In genomic region chr1:94803517-94804441, GRCh38 we compare ENCODE assay signal across 10 cellular contexts. TPM values are rescaled to one million over a fixed set of nuclear protein-coding genes. Genes with fewer than 3 reads are reported as not detected.
A peak's percentile ranks its signal among the peaks of the same experiment; 100 is the strongest.
DNase-seq lines count a peak whose midpoint lies in the region; ATAC-seq and TF ChIP-seq lines count a peak whose summit lies in the region.
"Had no signal": no experiment of that assay in that cellular context is flagged by ENCODE, and none has a peak within 500 bp of the region (broad histone marks: within the 10 kb centered on the region; RNA-seq: fewer than 3 reads in every experiment).

No MANE protein-coding gene starts in this region.

- peak overlapping the region; percentile 15 for H3K27ac ChIP-seq in A673 (ENCODE audit: low read depth, low read length, poor library complexity, severe bottlenecking)
- H3K27ac ChIP-seq in brain microvascular endothelial cell: no peak overlapping the region

- peaks cover 66% of the 10 kb centered on the region for H3K4me1 Mint-ChIP-seq in nephron
- H3K4me1 Mint-ChIP-seq in effector memory CD8-positive, alpha-beta T cell (ENCODE audit: low read depth in 2 of 2): peaks cover 6 to 15% of the 10 kb centered on the region in 2 donors

- H3K4me3 Mint-ChIP-seq in nephron: peak overlapping the region in 2 of 3 experiments; percentile 6 to 14
- H3K4me3 Mint-ChIP-seq in effector memory CD8-positive, alpha-beta T cell: no peak overlapping the region

- peak overlapping the region; percentile 84 to 92 (median 90) for H3K27ac Mint-ChIP-seq in nephron
- H3K27ac Mint-ChIP-seq in effector memory CD8-positive, alpha-beta T cell: no peak overlapping the region

- H3K9me3 ChIP-seq in A673 (ENCODE audit: low read depth, low read length, poor library complexity, severe bottlenecking): no peaks in the 10 kb centered on the region
- H3K9me3 ChIP-seq: tibial artery had no signal

- in situ Hi-C loops in brain microvascular endothelial cell (cut with HindIII; ENCODE audit: low pct_ligation_motif_present, low sequenced_read_pairs): no loop called here

- H3K4me3 ChIP-seq in A673 (ENCODE audit: low read depth, low read length, poor library complexity, severe bottlenecking) (no peak overlapping the region), fibroblast of pulmonary artery (replicated peaks; ENCODE audit: low read depth, low read length) (no peak overlapping the region), brain microvascular endothelial cell (ENCODE audit: low read depth, low read length) (no peak overlapping the region)
- H3K4me3 ChIP-seq: tibial artery had no signal

- H3K27me3 ChIP-seq in A673 (replicated peaks; ENCODE audit: insufficient read depth, low read depth, low read length, poor library complexity) (no peaks in the 10 kb centered on the region), brain microvascular endothelial cell (replicated peaks) (no peaks in the 10 kb centered on the region)
- H3K27me3 ChIP-seq: tibial artery had no signal

- BruUV-seq in A673 (replicated peaks; lab: Mats Ljungman, UMichigan): no TSS peak

- POLR2A ChIA-PET in A673 (lab: Charles Lee; ENCODE audit: low non-redundant PET): no interaction called here

- H3K36me3 ChIP-seq in A673 (ENCODE audit: insufficient read depth, low read length, poor library complexity, severe bottlenecking) (no peaks in the 10 kb centered on the region), brain microvascular endothelial cell (replicated peaks) (no peaks in the 10 kb centered on the region)
- H3K36me3 ChIP-seq: tibial artery had no signal

- DNase-seq in A673 (ENCODE audit: low spot score) (peak; percentile 34), NCI-H82 treated with DMSO at 0.1 percent for 48 hours (lab: John Stamatoyannopoulos, UW; ENCODE audit: unreplicated experiment) (peak; percentile 88), fibroblast of pulmonary artery (ENCODE audit: low read depth) (peak; percentile 39), brain microvascular endothelial cell (no peak)
- DNase-seq in effector memory CD8-positive, alpha-beta T cell: no peak
- DNase-seq: stimulated activated CD4-positive, alpha-beta T cell treated with anti-CD3 and anti-CD28 coated beads, Interleukin-15, amount 100 ng/mL, for 24 hours; tibial artery had no signal

- H3K9me3 Mint-ChIP-seq in nephron: no peaks in the 10 kb centered on the region
- H3K9me3 Mint-ChIP-seq in effector memory CD8-positive, alpha-beta T cell: no peaks in the 10 kb centered on the region

- peaks cover 14% of the 10 kb centered on the region for H3K4me1 ChIP-seq in A673 (ENCODE audit: insufficient read depth, low read length, poor library complexity, severe bottlenecking)

- TF ChIP-seq CTCF in A673 (conservative IDR thresholded peaks at IDR 0.05; ENCODE audit: low read depth, low read length) (no peak), fibroblast of pulmonary artery (IDR thresholded peaks at IDR 0.05; ENCODE audit: low read length, missing control alignments) (no peak), nephron (IDR thresholded peaks at IDR 0.05; ENCODE audit: unreplicated experiment in 3 of 3) (no peak), brain microvascular endothelial cell (IDR thresholded peaks at IDR 0.05; ENCODE audit: low read depth, low read length, missing control alignments) (no peak)

- H3K27me3 Mint-ChIP-seq in nephron (ENCODE audit: low read depth): no peaks in the 10 kb centered on the region
- H3K27me3 Mint-ChIP-seq in effector memory CD8-positive, alpha-beta T cell: peaks cover 10 to 11% of the 10 kb centered on the region in 2 donors

- CTCF ChIA-PET in A673 (lab: Charles Lee): interaction anchor here (0.5 to 1.8 kb wide), 5 partner anchors 261 to 476 kb away, joined by 3 to 6 read pairs (median 4); no protein-coding TSS in a partner anchor

- ATAC-seq in effector memory CD8-positive, alpha-beta T cell (replicated peaks): no peak
- no peak for ATAC-seq in GM21447 (IDR thresholded peaks at IDR 0.05; ENCODE audit: unreplicated experiment)
- no peak for ATAC-seq in HG03025 (IDR thresholded peaks at IDR 0.05; ENCODE audit: low FRiP score, unreplicated experiment)

- intact Hi-C loops in A673 (cut with micrococcal nuclease; ENCODE audit: unreplicated experiment): loop anchor here (5.0 kb wide), 1 partner anchor 466 kb away; no protein-coding TSS in a partner anchor

- no peaks in the 10 kb centered on the region for H3K36me3 Mint-ChIP-seq in nephron (ENCODE audit: low read depth)
- H3K36me3 Mint-ChIP-seq in effector memory CD8-positive, alpha-beta T cell (ENCODE audit: insufficient read depth): no peaks in the 10 kb centered on the region

RNA-seq across cellular contexts. Expression of gene SLC44A3, which starts 16.4 kb away (rescaled TPM):
- not detected in 2 replicates for total RNA-seq in A673 (2021)

Comparison
In these comparisons a context has a peak if more than half of its experiments do, and no peak if none do; other contexts are left out.
1. DNase-seq: peak in A673 (single experiment), NCI-H82 treated with DMSO at 0.1 percent for 48 hours (single experiment) and fibroblast of pulmonary artery (single experiment); none in effector memory CD8-positive, alpha-beta T cell (0 of 3) and brain microvascular endothelial cell (single experiment).
2. H3K27ac Mint-ChIP-seq: peak in nephron (3 of 3); none in effector memory CD8-positive, alpha-beta T cell (0 of 2).
3. H3K4me3 Mint-ChIP-seq: peak in nephron (2 of 3); none in effector memory CD8-positive, alpha-beta T cell (0 of 2).